Comparison of ENCODE assay signal across 12 cellular contexts in the genomic region with DNA sequence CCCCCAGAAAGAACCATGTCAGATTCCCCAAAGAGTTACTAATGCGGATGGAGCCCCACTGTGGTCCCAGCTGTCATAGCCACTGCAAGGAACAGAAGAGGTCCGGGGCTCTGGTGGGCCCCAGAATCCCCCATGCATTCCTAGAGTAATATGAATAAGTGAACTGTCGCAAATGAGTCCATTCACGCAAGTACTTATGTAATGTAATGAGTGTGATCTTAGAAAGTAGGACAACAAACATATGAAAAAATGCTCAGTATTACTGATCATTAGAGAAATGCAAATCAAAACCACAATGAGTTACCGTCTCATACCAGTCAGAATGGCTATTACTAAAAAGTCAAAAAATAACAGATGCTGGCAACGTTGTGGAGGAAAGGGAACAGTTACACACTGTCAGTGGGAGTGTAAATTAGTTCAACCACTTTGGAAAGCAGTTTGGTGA.
DNase-seq lines count a peak whose midpoint lies in the region; ATAC-seq and FAIRE-seq lines count a peak whose summit lies in the region.
"Had no signal": no experiment of that assay in that cellular context is flagged by ENCODE, and none has a peak within 500 bp of the region (broad histone marks: within the 10 kb centered on the region; RNA-seq: fewer than 3 reads in every experiment).

No MANE protein-coding gene starts in this region.

- H3K27ac Mint-ChIP-seq in T-helper 2 cell treated with Interferon-gamma antibody and Interleukin-4, amounts not matched to agents 5 μg/mL and 100 μg/mL, for 36 hours = peak overlapping the region; percentile 48
- H3K27ac Mint-ChIP-seq in naive thymus-derived CD4-positive, alpha-beta T cell = peak overlapping the region in 1 of 9 donors; percentile 30

- H3K4me1 Mint-ChIP-seq in T-helper 2 cell treated with Interferon-gamma antibody and Interleukin-4, amounts not matched to agents 5 μg/mL and 100 μg/mL, for 36 hours (ENCODE audit: low read depth) = peaks cover 22% of the 10 kb centered on the region
- peaks cover 0 to 17% (median 0%) of the 10 kb centered on the region in 7 donors for H3K4me1 Mint-ChIP-seq in naive thymus-derived CD4-positive, alpha-beta T cell

- no peaks in the 10 kb centered on the region for H3K27me3 ChIP-seq in naive thymus-derived CD4-positive, alpha-beta T cell (ENCODE audit: control insufficient read depth in 2 of 2, insufficient read depth in 2 of 2, low read length in 2 of 2)

- H3K27ac ChIP-seq in naive thymus-derived CD4-positive, alpha-beta T cell (ENCODE audit: low read depth, low read length) = no peak overlapping the region

- POLR2A ChIA-PET in naive thymus-derived CD4-positive, alpha-beta T cell (lab: Charles Lee) = no interaction called here

- no peaks in the 10 kb centered on the region for H3K9me3 Mint-ChIP-seq in T-helper 2 cell treated with Interferon-gamma antibody and Interleukin-4, amounts not matched to agents 5 μg/mL and 100 μg/mL, for 36 hours
- H3K9me3 Mint-ChIP-seq in naive thymus-derived CD4-positive, alpha-beta T cell = peaks cover 0 to 10% (median 0%) of the 10 kb centered on the region in 11 donors

- H3K36me3 ChIP-seq in naive thymus-derived CD4-positive, alpha-beta T cell (ENCODE audit: control insufficient read depth in 2 of 3, insufficient read depth in 3 of 3, low read length in 3 of 3) = no peaks in the 10 kb centered on the region

- CTCF ChIA-PET in naive thymus-derived CD4-positive, alpha-beta T cell (lab: Charles Lee) = no interaction called here

- FAIRE-seq in GM18507 (lab: Jason Lieb, UNC) = peak; percentile 76

- H3K4me1 ChIP-seq in naive thymus-derived CD4-positive, alpha-beta T cell (ENCODE audit: control insufficient read depth in 2 of 2, insufficient read depth in 2 of 2, low read length in 2 of 2) = no peaks in the 10 kb centered on the region

- H3K36me3 Mint-ChIP-seq in T-helper 2 cell treated with Interferon-gamma antibody and Interleukin-4, amounts not matched to agents 5 μg/mL and 100 μg/mL, for 36 hours (ENCODE audit: low read depth) = peaks cover 2% of the 10 kb centered on the region
- peaks cover 0 to 6% (median 0%) of the 10 kb centered on the region in 5 donors for H3K36me3 Mint-ChIP-seq in naive thymus-derived CD4-positive, alpha-beta T cell

- H3K9me3 ChIP-seq in naive thymus-derived CD4-positive, alpha-beta T cell (ENCODE audit: control insufficient read depth in 2 of 3, low read length in 3 of 3) = no peaks in the 10 kb centered on the region

- H3K4me3 ChIP-seq in naive thymus-derived CD4-positive, alpha-beta T cell (ENCODE audit: low read length) = no peak overlapping the region

- no peaks in the 10 kb centered on the region for H3K27me3 Mint-ChIP-seq in T-helper 2 cell treated with Interferon-gamma antibody and Interleukin-4, amounts not matched to agents 5 μg/mL and 100 μg/mL, for 36 hours (ENCODE audit: low read depth)
- peaks cover 0 to 3% (median 0%) of the 10 kb centered on the region in 5 donors for H3K27me3 Mint-ChIP-seq in naive thymus-derived CD4-positive, alpha-beta T cell

- H3K4me3 Mint-ChIP-seq in T-helper 2 cell treated with Interferon-gamma antibody and Interleukin-4, amounts not matched to agents 5 μg/mL and 100 μg/mL, for 36 hours = no peak overlapping the region
- H3K4me3 Mint-ChIP-seq in naive thymus-derived CD4-positive, alpha-beta T cell = no peak overlapping the region

- DNase-seq in GM18507 (ENCODE audit: extremely low spot score, insufficient read length, low read depth) (no peak), NCI-H1417 treated with DMSO at 0.1 percent for 48 hours (lab: John Stamatoyannopoulos, UW) (no peak), cerebellar cortex (ENCODE audit: low spot score) (no peak), GDM1 (lab: John Stamatoyannopoulos, UW) (no peak)
- DNase-seq in T-helper 2 cell treated with Interferon-gamma antibody and Interleukin-4, amounts not matched to agents 5 μg/mL and 100 μg/mL, for 36 hours (ENCODE audit: low spot score) = no peak
- no peak for DNase-seq in naive thymus-derived CD4-positive, alpha-beta T cell
- DNase-seq: dermis blood vessel endothelial cell; NCI-H187 treated with DMSO at 0.1 percent for 48 hours; SIG-M5; stimulated activated CD4-positive, alpha-beta T cell treated with anti-CD3 and anti-CD28 coated beads, Interleukin-4, amount 100 ng/mL, for 4 hours had no signal

- peak; percentile 86 for ATAC-seq in GM19395 (IDR thresholded peaks at IDR 0.05; ENCODE audit: unreplicated experiment)
- ATAC-seq in HG02885 (IDR thresholded peaks at IDR 0.05; ENCODE audit: poor library complexity, unreplicated experiment) = peak; percentile 76
- no peak for ATAC-seq in naive thymus-derived CD4-positive, alpha-beta T cell

- intact Hi-C loops in naive thymus-derived CD4-positive, alpha-beta T cell (cut with micrococcal nuclease) = no loop called here
